1 cellular context compared by ENCODE assay signal in genomic region chr3:43695443-43695842, GRCh38.
TF ChIP-seq lines count a peak whose summit lies in the region.

No MANE protein-coding gene starts in this region.

TF ChIP-seq in K562, 482 proteins besides CTCF, POLR2A, EP300 and RAD21 (continued from another document):
- TF ChIP-seq, protein P1, sequence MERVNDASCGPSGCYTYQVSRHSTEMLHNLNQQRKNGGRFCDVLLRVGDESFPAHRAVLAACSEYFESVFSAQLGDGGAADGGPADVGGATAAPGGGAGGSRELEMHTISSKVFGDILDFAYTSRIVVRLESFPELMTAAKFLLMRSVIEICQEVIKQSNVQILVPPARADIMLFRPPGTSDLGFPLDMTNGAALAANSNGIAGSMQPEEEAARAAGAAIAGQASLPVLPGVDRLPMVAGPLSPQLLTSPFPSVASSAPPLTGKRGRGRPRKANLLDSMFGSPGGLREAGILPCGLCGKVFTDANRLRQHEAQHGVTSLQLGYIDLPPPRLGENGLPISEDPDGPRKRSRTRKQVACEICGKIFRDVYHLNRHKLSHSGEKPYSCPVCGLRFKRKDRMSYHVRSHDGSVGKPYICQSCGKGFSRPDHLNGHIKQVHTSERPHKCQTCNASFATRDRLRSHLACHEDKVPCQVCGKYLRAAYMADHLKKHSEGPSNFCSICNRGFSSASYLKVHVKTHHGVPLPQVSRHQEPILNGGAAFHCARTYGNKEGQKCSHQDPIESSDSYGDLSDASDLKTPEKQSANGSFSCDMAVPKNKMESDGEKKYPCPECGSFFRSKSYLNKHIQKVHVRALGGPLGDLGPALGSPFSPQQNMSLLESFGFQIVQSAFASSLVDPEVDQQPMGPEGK (CRISPR knock-in tag; IDR thresholded peaks at IDR 0.05; ENCODE audit: borderline replicate concordance), result no peak
- TF ChIP-seq CEBPG (CRISPR knock-in tag; IDR thresholded peaks at IDR 0.05) (no peak), CEBPG (tag; conservative IDR thresholded peaks at IDR 0.05 in 1 of 2, IDR thresholded peaks at IDR 0.05 in 1 of 2) (peak; percentile 92 to 97), POLR3G (IDR thresholded peaks at IDR 0.05; ENCODE audit: extremely low read depth, insufficient read length, insufficient replicate concordance) (no peak), ZNF644 (tag; IDR thresholded peaks at IDR 0.05; ENCODE audit: low read depth) (no peak), CEBPB (tag; IDR thresholded peaks at IDR 0.05) (peak; percentile 99), ZNF445 (CRISPR knock-in tag; IDR thresholded peaks at IDR 0.05; ENCODE audit: low read depth) (no peak), NCOA6 (IDR thresholded peaks at IDR 0.05) (no peak), GTF2F1 (IDR thresholded peaks at IDR 0.05; ENCODE audit: low read depth, low read length) (no peak), ZNF133 (CRISPR knock-in tag; IDR thresholded peaks at IDR 0.05) (no peak), MGA (IDR thresholded peaks at IDR 0.05) (no peak), BRF2 (IDR thresholded peaks at IDR 0.05; ENCODE audit: borderline replicate concordance, insufficient read depth, insufficient read length) (no peak), SMARCA4 (IDR thresholded peaks at IDR 0.05) (peak; percentile 25; the same call in 1 of the 2 replicates), ZNF354B (CRISPR knock-in tag; IDR thresholded peaks at IDR 0.05) (no peak), TRIM24 (IDR thresholded peaks at IDR 0.05) (peak; percentile 45 to 74; a peak in 3 of 4 replicates), PTTG1 (tag; IDR thresholded peaks at IDR 0.05; ENCODE audit: low read depth) (no peak), RBFOX2 (IDR thresholded peaks at IDR 0.05; ENCODE audit: low read depth, low read length) (0 out of 2 replicates have a peak, but pooled peaks have one; percentile 18)
- TF ChIP-seq, protein P2, sequence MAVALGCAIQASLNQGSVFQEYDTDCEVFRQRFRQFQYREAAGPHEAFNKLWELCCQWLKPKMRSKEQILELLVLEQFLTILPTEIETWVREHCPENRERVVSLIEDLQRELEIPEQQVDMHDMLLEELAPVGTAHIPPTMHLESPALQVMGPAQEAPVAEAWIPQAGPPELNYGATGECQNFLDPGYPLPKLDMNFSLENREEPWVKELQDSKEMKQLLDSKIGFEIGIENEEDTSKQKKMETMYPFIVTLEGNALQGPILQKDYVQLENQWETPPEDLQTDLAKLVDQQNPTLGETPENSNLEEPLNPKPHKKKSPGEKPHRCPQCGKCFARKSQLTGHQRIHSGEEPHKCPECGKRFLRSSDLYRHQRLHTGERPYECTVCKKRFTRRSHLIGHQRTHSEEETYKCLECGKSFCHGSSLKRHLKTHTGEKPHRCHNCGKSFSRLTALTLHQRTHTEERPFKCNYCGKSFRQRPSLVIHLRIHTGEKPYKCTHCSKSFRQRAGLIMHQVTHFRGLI (CRISPR knock-in tag; IDR thresholded peaks at IDR 0.05), result no peak
- TF ChIP-seq, protein P3, sequence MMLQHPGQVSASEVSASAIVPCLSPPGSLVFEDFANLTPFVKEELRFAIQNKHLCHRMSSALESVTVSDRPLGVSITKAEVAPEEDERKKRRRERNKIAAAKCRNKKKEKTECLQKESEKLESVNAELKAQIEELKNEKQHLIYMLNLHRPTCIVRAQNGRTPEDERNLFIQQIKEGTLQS (IDR thresholded peaks at IDR 0.05), result peak; percentile 56
- TF ChIP-seq, protein P3 (CRISPR knock-in tag; conservative IDR thresholded peaks at IDR 0.05), result no peak
- TF ChIP-seq, protein P4, sequence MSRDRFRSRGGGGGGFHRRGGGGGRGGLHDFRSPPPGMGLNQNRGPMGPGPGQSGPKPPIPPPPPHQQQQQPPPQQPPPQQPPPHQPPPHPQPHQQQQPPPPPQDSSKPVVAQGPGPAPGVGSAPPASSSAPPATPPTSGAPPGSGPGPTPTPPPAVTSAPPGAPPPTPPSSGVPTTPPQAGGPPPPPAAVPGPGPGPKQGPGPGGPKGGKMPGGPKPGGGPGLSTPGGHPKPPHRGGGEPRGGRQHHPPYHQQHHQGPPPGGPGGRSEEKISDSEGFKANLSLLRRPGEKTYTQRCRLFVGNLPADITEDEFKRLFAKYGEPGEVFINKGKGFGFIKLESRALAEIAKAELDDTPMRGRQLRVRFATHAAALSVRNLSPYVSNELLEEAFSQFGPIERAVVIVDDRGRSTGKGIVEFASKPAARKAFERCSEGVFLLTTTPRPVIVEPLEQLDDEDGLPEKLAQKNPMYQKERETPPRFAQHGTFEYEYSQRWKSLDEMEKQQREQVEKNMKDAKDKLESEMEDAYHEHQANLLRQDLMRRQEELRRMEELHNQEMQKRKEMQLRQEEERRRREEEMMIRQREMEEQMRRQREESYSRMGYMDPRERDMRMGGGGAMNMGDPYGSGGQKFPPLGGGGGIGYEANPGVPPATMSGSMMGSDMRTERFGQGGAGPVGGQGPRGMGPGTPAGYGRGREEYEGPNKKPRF (IDR thresholded peaks at IDR 0.05; ENCODE audit: low read depth, low read length), result no peak
- TF ChIP-seq, protein P5, sequence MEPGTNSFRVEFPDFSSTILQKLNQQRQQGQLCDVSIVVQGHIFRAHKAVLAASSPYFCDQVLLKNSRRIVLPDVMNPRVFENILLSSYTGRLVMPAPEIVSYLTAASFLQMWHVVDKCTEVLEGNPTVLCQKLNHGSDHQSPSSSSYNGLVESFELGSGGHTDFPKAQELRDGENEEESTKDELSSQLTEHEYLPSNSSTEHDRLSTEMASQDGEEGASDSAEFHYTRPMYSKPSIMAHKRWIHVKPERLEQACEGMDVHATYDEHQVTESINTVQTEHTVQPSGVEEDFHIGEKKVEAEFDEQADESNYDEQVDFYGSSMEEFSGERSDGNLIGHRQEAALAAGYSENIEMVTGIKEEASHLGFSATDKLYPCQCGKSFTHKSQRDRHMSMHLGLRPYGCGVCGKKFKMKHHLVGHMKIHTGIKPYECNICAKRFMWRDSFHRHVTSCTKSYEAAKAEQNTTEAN (CRISPR knock-in tag; IDR thresholded peaks at IDR 0.05), result no peak
TF ChIP-seq in K562: peak in this region for 18.
